Comparison of ENCODE assay signal across 1 cellular context in genomic region chr18:77084757-77085035, GRCh38.
A peak's percentile ranks its signal among the peaks of the same experiment; 100 is the strongest.
TF ChIP-seq lines count a peak whose summit lies in the region.

No MANE protein-coding gene starts in this region.

TF ChIP-seq in HepG2, 621 proteins besides CTCF, POLR2A, EP300 and RAD21:
- TF ChIP-seq ZNF549 (CRISPR knock-in tag; IDR thresholded peaks at IDR 0.05) (no peak), BCL6 (CRISPR knock-in tag; IDR thresholded peaks at IDR 0.05) (peak; percentile 80)
